Comparison of ENCODE assay signal across 10 cellular contexts in genomic region chr13:67438465-67438864, GRCh38.
A peak's percentile ranks its signal among the peaks of the same experiment; 100 is the strongest.
DNase-seq lines count a peak whose midpoint lies in the region; ATAC-seq and TF ChIP-seq lines count a peak whose summit lies in the region.
"Had no signal": no experiment of that assay in that cellular context is flagged by ENCODE, and none has a peak within 500 bp of the region (broad histone marks: within the 10 kb centered on the region; RNA-seq: fewer than 3 reads in every experiment).

No MANE protein-coding gene starts in this region.

- DNase-seq in GM10266 (ENCODE audit: extremely low spot score) (no peak), IMR-90 (no peak), OCI-LY7 (ENCODE audit: low spot score) (no peak), hepatocyte (ENCODE audit: low spot score) (no peak), NCI-H2171 treated with DMSO at 0.1 percent for 48 hours (lab: John Stamatoyannopoulos, UW) (no peak)
- no peak for DNase-seq in activated naive CD4-positive, alpha-beta T cell treated with anti-CD3 and anti-CD28 coated beads, Interleukin-2, amount 50 U/mL, for 72 hours (ENCODE audit: low spot score in 2 of 2)
- DNase-seq: NCI-H1694; stimulated activated CD4-positive, alpha-beta T cell treated with anti-CD3 and anti-CD28 coated beads, Interleukin-2, amount 100 ng/mL, for 48 hours had no signal

- dilution Hi-C loops in IMR-90 (cut with HindIII; ENCODE audit: low sequenced_read_pairs, unreplicated experiment), result no loop called here

- peak; percentile 17; the same call in 1 of the 2 replicates for ATAC-seq in IMR-90 (ENCODE audit: low read depth)
- ATAC-seq in GM18858 (IDR thresholded peaks at IDR 0.05; ENCODE audit: unreplicated experiment), result no peak
- no peak for ATAC-seq in GM21619 (IDR thresholded peaks at IDR 0.05; ENCODE audit: unreplicated experiment)
- ATAC-seq in activated naive CD4-positive, alpha-beta T cell treated with anti-CD3 and anti-CD28 coated beads, Interleukin-2, amount 50 U/mL, for 72 hours, result no peak

- POLR2A ChIA-PET in IMR-90 (lab: Charles Lee; ENCODE audit: unreplicated experiment), result no interaction called here
- POLR2A ChIA-PET in OCI-LY7 (lab: Charles Lee), result no interaction called here

- H3K27ac Mint-ChIP-seq in activated naive CD4-positive, alpha-beta T cell treated with anti-CD3 and anti-CD28 coated beads, Interleukin-2, amount 50 U/mL, for 72 hours, result no peak overlapping the region

- H3K4me3 ChIP-seq in IMR-90 (ENCODE audit: insufficient read depth, low read depth, low read length), result no peak overlapping the region
- H3K4me3 ChIP-seq in OCI-LY7 (ENCODE audit: low read depth, low read length, poor library complexity, severe bottlenecking), result no peak overlapping the region
- no peak overlapping the region for H3K4me3 ChIP-seq in hepatocyte

- no peak overlapping the region for H2BK20ac ChIP-seq in IMR-90 (ENCODE audit: low read depth, low read length)

- H2AFZ ChIP-seq in IMR-90 (replicated peaks; ENCODE audit: low read length, poor library complexity), result no peak overlapping the region
- H2AFZ ChIP-seq in OCI-LY7 (ENCODE audit: low read length), result no peak overlapping the region
- H2AFZ ChIP-seq in hepatocyte, result no peak overlapping the region

- H3K79me1 ChIP-seq in IMR-90 (ENCODE audit: low read depth in 1 of 2, low read length in 2 of 2), result no peaks in the 10 kb centered on the region

- no peaks in the 10 kb centered on the region for H3K9me3 ChIP-seq in IMR-90 (ENCODE audit: control insufficient read depth, insufficient read depth, low read length)
- H3K9me3 ChIP-seq in OCI-LY7 (ENCODE audit: low read length), result no peaks in the 10 kb centered on the region
- no peaks in the 10 kb centered on the region for H3K9me3 ChIP-seq in hepatocyte (ENCODE audit: low read depth)

- TF ChIP-seq CTCF in GM10266 (IDR thresholded peaks at IDR 0.05; ENCODE audit: control insufficient read depth, insufficient read depth, low read depth, missing control alignments), result peak; percentile 45
- no peak for TF ChIP-seq CTCF in IMR-90 (conservative IDR thresholded peaks at IDR 0.05; ENCODE audit: low read depth, low read length)
- peak; percentile 23; the same call in 1 of the 2 replicates for TF ChIP-seq CTCF in OCI-LY7 (conservative IDR thresholded peaks at IDR 0.05; ENCODE audit: low read length)
- peak; percentile 14 for TF ChIP-seq CTCF in hepatocyte (IDR thresholded peaks at IDR 0.05; ENCODE audit: poor library complexity)

- H4K8ac ChIP-seq in IMR-90 (ENCODE audit: low read depth in 2 of 2, low read length in 2 of 2), result no peak overlapping the region

- no peak overlapping the region for H4K5ac ChIP-seq in IMR-90 (ENCODE audit: low read depth, low read length)

- H4K20me1 ChIP-seq in IMR-90 (ENCODE audit: insufficient read depth, low read length) (no peaks in the 10 kb centered on the region), OCI-LY7 (ENCODE audit: insufficient read depth, low read length) (no peaks in the 10 kb centered on the region), hepatocyte (ENCODE audit: insufficient read depth, poor library complexity, severe bottlenecking) (no peaks in the 10 kb centered on the region)

- H4K91ac ChIP-seq in IMR-90 (ENCODE audit: insufficient read depth, low read depth, low read length), result no peak overlapping the region

- H3K14ac ChIP-seq in IMR-90 (replicated peaks; ENCODE audit: low read depth, low read length), result no peak overlapping the region

- H3K27ac ChIP-seq in IMR-90 (ENCODE audit: insufficient read depth, low read length), result no peak overlapping the region
- H3K27ac ChIP-seq in OCI-LY7 (ENCODE audit: low read depth, low read length, poor library complexity, severe bottlenecking), result no peak overlapping the region
- H3K27ac ChIP-seq in hepatocyte, result no peak overlapping the region

- no peak overlapping the region for H2AK9ac ChIP-seq in IMR-90 (replicated peaks; ENCODE audit: low read depth, low read length, poor library complexity)

- no peak overlapping the region for H3K18ac ChIP-seq in IMR-90 (ENCODE audit: low read depth, low read length)

- intact Hi-C loops in IMR-90 (cut with micrococcal nuclease), result no loop called here
- intact Hi-C loops in OCI-LY7 (cut with micrococcal nuclease; ENCODE audit: unreplicated experiment), result no loop called here

- BruUV-seq in IMR-90 (replicated peaks; lab: Mats Ljungman, UMichigan), result no TSS peak
- no TSS peak for BruUV-seq in OCI-LY7 (replicated peaks; lab: Mats Ljungman, UMichigan)

- H3K9me3 Mint-ChIP-seq in activated naive CD4-positive, alpha-beta T cell treated with anti-CD3 and anti-CD28 coated beads, Interleukin-2, amount 50 U/mL, for 72 hours, result peaks cover 5 to 8% of the 10 kb centered on the region in 2 donors

- H3K4ac ChIP-seq in IMR-90 (ENCODE audit: low read depth, low read length), result no peak overlapping the region

- no peaks in the 10 kb centered on the region for H3K9me1 ChIP-seq in IMR-90 (ENCODE audit: insufficient read depth, low read length)

- no peak overlapping the region for H2BK5ac ChIP-seq in IMR-90 (ENCODE audit: low read depth, low read length, poor library complexity, severe bottlenecking)

- H3K56ac ChIP-seq in IMR-90 (ENCODE audit: extremely low read depth, insufficient read depth, low read length), result no peak overlapping the region

- H3K4me2 ChIP-seq in IMR-90 (ENCODE audit: low read depth, low read length) (no peak overlapping the region), OCI-LY7 (ENCODE audit: low read length) (no peak overlapping the region), hepatocyte (no peak overlapping the region)

- H3K27me3 ChIP-seq in IMR-90 (ENCODE audit: control insufficient read depth, insufficient read depth, low read length) (no peaks in the 10 kb centered on the region), hepatocyte (no peaks in the 10 kb centered on the region)

- H3K9me2 ChIP-seq in OCI-LY7 (ENCODE audit: insufficient read depth, low read length) (no peaks in the 10 kb centered on the region), hepatocyte (replicated peaks; ENCODE audit: insufficient read depth) (no peaks in the 10 kb centered on the region)

- TF ChIP-seq RAD21 in IMR-90 (IDR thresholded peaks at IDR 0.05; ENCODE audit: low read length), result no peak

- CTCF ChIA-PET in IMR-90 (lab: Yijun Ruan, JAX), result no interaction called here
- CTCF ChIA-PET in OCI-LY7 (lab: Charles Lee; ENCODE audit: unreplicated experiment), result no interaction called here

- H2AK5ac ChIP-seq in IMR-90 (ENCODE audit: low read depth, low read length), result no peak overlapping the region

- H3K36me3 Mint-ChIP-seq in activated naive CD4-positive, alpha-beta T cell treated with anti-CD3 and anti-CD28 coated beads, Interleukin-2, amount 50 U/mL, for 72 hours, result no peaks in the 10 kb centered on the region

- H3K79me2 ChIP-seq in OCI-LY7 (ENCODE audit: insufficient read depth, low read depth, low read length), result no peaks in the 10 kb centered on the region
- no peaks in the 10 kb centered on the region for H3K79me2 ChIP-seq in hepatocyte

- in situ Hi-C loops in IMR-90 (cut with MboI; ENCODE audit: low sequenced_read_pairs), result no loop called here

- H2BK15ac ChIP-seq in IMR-90 (ENCODE audit: low read depth, low read length), result no peak overlapping the region

- H3K9ac ChIP-seq in IMR-90 (ENCODE audit: low read depth, low read length), result no peak overlapping the region

- H3K36me3 ChIP-seq in IMR-90 (ENCODE audit: control insufficient read depth, insufficient read depth, low read length) (no peaks in the 10 kb centered on the region), OCI-LY7 (ENCODE audit: insufficient read depth, low read length) (no peaks in the 10 kb centered on the region), hepatocyte (replicated peaks; ENCODE audit: insufficient read depth, low read depth) (no peaks in the 10 kb centered on the region)

- H3K4me1 ChIP-seq in IMR-90 (ENCODE audit: control insufficient read depth, insufficient read depth, low read length) (no peaks in the 10 kb centered on the region), OCI-LY7 (ENCODE audit: insufficient read depth, low read length, poor library complexity, severe bottlenecking) (no peaks in the 10 kb centered on the region), hepatocyte (ENCODE audit: insufficient read depth) (no peaks in the 10 kb centered on the region)

- H2BK120ac ChIP-seq in IMR-90 (ENCODE audit: low read depth, low read length), result no peak overlapping the region

- WGBS in IMR-90 (ENCODE audit: extremely low coverage in 2 of 2, insufficient read length in 1 of 2), 2 experiments, result no CpG with 5 or more reads among the region's 3 CpGs
- 61% methylated on average over 3 of the region's 3 CpGs for WGBS in hepatocyte (ENCODE audit: low lambda C conversion rate, missing lambda C conversion rate)

- TF ChIP-seq POLR2A in IMR-90 (IDR thresholded peaks at IDR 0.05; ENCODE audit: low read depth, low read length), result no peak

- H3K23ac ChIP-seq in IMR-90 (ENCODE audit: low read depth, low read length), result no peak overlapping the region

TF ChIP-seq in IMR-90, 13 proteins besides CTCF, POLR2A, EP300 and RAD21 (continues in another document):
- TF ChIP-seq CHD1 (IDR thresholded peaks at IDR 0.05; ENCODE audit: low read depth, low read length) (no peak), RCOR1 (IDR thresholded peaks at IDR 0.05; ENCODE audit: insufficient replicate concordance, low read length) (no peak), BHLHE40 (IDR thresholded peaks at IDR 0.05; ENCODE audit: low read depth, low read length) (no peak), MAFK (IDR thresholded peaks at IDR 0.05; ENCODE audit: low read depth, low read length) (no peak), FOS (IDR thresholded peaks at IDR 0.05; ENCODE audit: low read depth, low read length) (no peak), RFX5 (IDR thresholded peaks at IDR 0.05; ENCODE audit: low read depth, low read length) (no peak), SMC3 (IDR thresholded peaks at IDR 0.05; ENCODE audit: low read depth, low read length) (no peak), ELK1 (IDR thresholded peaks at IDR 0.05; ENCODE audit: borderline replicate concordance, low read depth, low read length) (no peak), USF2 (IDR thresholded peaks at IDR 0.05; ENCODE audit: low read depth, low read length) (no peak)
